In genomic region chr2:10269711-10270610, GRCh38 we compare ENCODE assay signal across 12 cellular contexts. TPM values are rescaled to one million over a fixed set of nuclear protein-coding genes. Genes with fewer than 3 reads are reported as not detected.
DNase-seq lines count a peak whose midpoint lies in the region; ATAC-seq, FAIRE-seq and TF ChIP-seq lines count a peak whose summit lies in the region.
"Had no signal": no experiment of that assay in that cellular context is flagged by ENCODE, and none has a peak within 500 bp of the region (broad histone marks: within the 10 kb centered on the region; RNA-seq: fewer than 3 reads in every experiment).

No MANE protein-coding gene starts in this region.

- no peak for TF ChIP-seq POLR2A in spleen (IDR thresholded peaks at IDR 0.05)

- FAIRE-seq in kidney (lab: Jason Lieb, UNC) = no peak
- FAIRE-seq: RCC 7860 had no signal

- intact Hi-C loops in Panc1 (cut with micrococcal nuclease; ENCODE audit: unreplicated experiment) = no loop called here
- intact Hi-C loops in kidney (cut with DNase I) = no loop called here
- intact Hi-C loops in spleen (cut with DNase I; ENCODE audit: low total_unique reads) = loop anchor here (10.0 kb wide), 1 partner anchor 135 kb away; no protein-coding TSS in a partner anchor

- H3K36me3 ChIP-seq in Panc1 (ENCODE audit: control insufficient read depth, insufficient read depth, low read length) = no peaks in the 10 kb centered on the region
- no peaks in the 10 kb centered on the region for H3K36me3 ChIP-seq in kidney (ENCODE audit: control insufficient read depth in 1 of 2, insufficient read depth in 2 of 2, low read length in 2 of 2)
- no peaks in the 10 kb centered on the region for H3K36me3 ChIP-seq in spleen
- H3K36me3 ChIP-seq: thyroid gland had no signal

- no peak overlapping the region for H3K9ac ChIP-seq in kidney (ENCODE audit: low read length in 2 of 2)

- ATAC-seq in Panc1 (peak; percentile 28), GM18517 (IDR thresholded peaks at IDR 0.05; ENCODE audit: unreplicated experiment) (no peak), HG03520 (IDR thresholded peaks at IDR 0.05; ENCODE audit: unreplicated experiment) (no peak), HG03342 (IDR thresholded peaks at IDR 0.05; ENCODE audit: unreplicated experiment) (no peak)

- peak; percentile 53 for DNase-seq in activated CD8-positive, alpha-beta memory T cell treated with anti-CD3 and anti-CD28 coated beads for 24 hours
- no peak for DNase-seq in activated CD8-positive, alpha-beta memory T cell treated with anti-CD3 and anti-CD28 coated beads, Interleukin-2, amount 50 U/mL, for 48 hours
- DNase-seq in Panc1 (ENCODE audit: low read depth, low spot score) = no peak
- DNase-seq in kidney = peak; percentile 58
- peak; percentile 71 for DNase-seq in spleen
- DNase-seq: activated CD4-positive, CD25-positive, alpha-beta regulatory T cell treated with anti-CD3 and anti-CD28 coated beads, Interleukin-2, amount 50 U/mL, for 72 hours; NCI-H446 treated with DMSO at 0.1 percent for 48 hours had no signal

- H3K27ac ChIP-seq in Panc1 (ENCODE audit: low read length) (peak overlapping the region; percentile 58), kidney (ENCODE audit: low read depth in 2 of 2, low read length in 2 of 2) (no peak overlapping the region), spleen (no peak overlapping the region)
- H3K27ac ChIP-seq: thyroid gland had no signal

- BruUV-seq in Panc1 (replicated peaks; lab: Mats Ljungman, UMichigan) = no TSS peak

- in situ Hi-C loops in Panc1 (cut with HindIII; ENCODE audit: low pct_unique_long_range_greater_than_20kb, low sequenced_read_pairs) = no loop called here

- H3K4me3 ChIP-seq in Panc1 (ENCODE audit: low read depth in 2 of 2, low read length in 2 of 2) (no peak overlapping the region), kidney (ENCODE audit: low read length in 2 of 2) (no peak overlapping the region), spleen (no peak overlapping the region)
- H3K4me3 ChIP-seq: thyroid gland had no signal

- H3K27me3 ChIP-seq in Panc1 (ENCODE audit: control insufficient read depth, insufficient read depth, low read length) = no peaks in the 10 kb centered on the region
- peaks cover 0 to 3% (median 0%) of the 10 kb centered on the region in 7 donors for H3K27me3 ChIP-seq in spleen (replicated peaks in 1 of 7)
- H3K27me3 ChIP-seq: thyroid gland had no signal

- H3K9me3 ChIP-seq in Panc1 (ENCODE audit: control insufficient read depth, insufficient read depth, low read depth, low read length) (no peaks in the 10 kb centered on the region), kidney (ENCODE audit: control insufficient read depth in 1 of 2, low read length in 2 of 2) (no peaks in the 10 kb centered on the region), spleen (no peaks in the 10 kb centered on the region)
- H3K9me3 ChIP-seq: thyroid gland had no signal

- H3K4me1 ChIP-seq in Panc1 (ENCODE audit: control insufficient read depth, insufficient read depth, low read length) = peaks cover 20% of the 10 kb centered on the region
- peaks cover 0 to 12% of the 10 kb centered on the region in 2 donors for H3K4me1 ChIP-seq in kidney (ENCODE audit: control insufficient read depth in 1 of 2, insufficient read depth in 1 of 2, low read depth in 1 of 2, low read length in 2 of 2)
- H3K4me1 ChIP-seq in spleen = peaks cover 0 to 20% (median 10%) of the 10 kb centered on the region in 6 donors
- H3K4me1 ChIP-seq: thyroid gland had no signal

- TF ChIP-seq CTCF in Panc1 (IDR thresholded peaks at IDR 0.05) = no peak
- TF ChIP-seq CTCF in kidney (IDR thresholded peaks at IDR 0.05; ENCODE audit: borderline replicate concordance, extremely low read depth, insufficient read depth) = no peak
- TF ChIP-seq CTCF in spleen (IDR thresholded peaks at IDR 0.05 in 8 of 11, conservative IDR thresholded peaks at IDR 0.05 in 3 of 11) = no peak

- CTCF ChIA-PET in Panc1 (lab: Charles Lee) = interaction anchor here (1.3 kb wide), 1 partner anchor 138 kb away, joined by 4 read pairs; no protein-coding TSS in a partner anchor

- POLR2A ChIA-PET in Panc1 (lab: Charles Lee) = no interaction called here

- 83 to 90% (median 86%) methylated on average over 10 to 15 of the region's 15 CpGs for WGBS in spleen, 5 donors

RNA-seq across cellular contexts. Expression of gene HPCAL1, which starts 32.7 kb away (rescaled TPM):
- total RNA-seq in Panc1 (2021; ENCODE audit: unreplicated experiment) (234 TPM), kidney (47.3 TPM), spleen (10 to 100 TPM; 42.3 to 80.6 (median 57.5) TPM)
- polyA plus RNA-seq in Panc1 (2012; ENCODE audit: insufficient read length) = 556 TPM
- polyA plus RNA-seq in kidney (ENCODE audit: insufficient read depth, low read depth, low replicate concordance) (121 TPM), spleen (10 to 100 TPM; 41.9 to 58.5 (median 57.9) TPM)

Comparison
In these comparisons a context has a peak if more than half of its experiments do, and no peak if none do; other contexts are left out.
1. DNase-seq: peak in activated CD8-positive, alpha-beta memory T cell treated with anti-CD3 and anti-CD28 coated beads for 24 hours (single experiment), kidney (single experiment) and spleen (single experiment); none in activated CD8-positive, alpha-beta memory T cell treated with anti-CD3 and anti-CD28 coated beads, Interleukin-2, amount 50 U/mL, for 48 hours (single experiment) and Panc1 (single experiment).